Comparison of ENCODE assay signal across 22 cellular contexts in the genomic region with DNA sequence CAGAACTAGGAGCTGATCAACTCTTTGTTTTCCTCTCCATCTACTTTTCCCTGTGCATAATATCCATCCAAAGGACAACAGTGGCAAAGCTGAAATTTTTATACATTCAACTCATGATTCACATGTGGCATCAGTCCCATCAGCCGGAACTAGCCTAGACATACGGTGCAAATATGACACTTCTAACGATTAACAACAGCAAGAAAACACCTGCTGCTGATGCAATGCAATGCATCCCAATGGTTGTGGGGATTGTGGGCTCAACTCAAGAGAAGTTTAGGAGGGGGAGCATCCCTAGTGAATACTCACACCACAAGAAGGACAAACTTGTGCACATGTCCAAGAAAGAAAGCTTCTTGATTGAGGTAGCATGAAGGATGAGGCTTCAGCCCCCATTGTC. TPM values are rescaled to one million over a fixed set of nuclear protein-coding genes. Genes with fewer than 3 reads are reported as not detected.
DNase-seq lines count a peak whose midpoint lies in the region; ATAC-seq and TF ChIP-seq lines count a peak whose summit lies in the region.
"Had no signal": no experiment of that assay in that cellular context is flagged by ENCODE, and none has a peak within 500 bp of the region (broad histone marks: within the 10 kb centered on the region; RNA-seq: fewer than 3 reads in every experiment).

No MANE protein-coding gene starts in this region.

- no peak overlapping the region for H3K4ac ChIP-seq in trophoblast cell (ENCODE audit: low read depth, low read length)

- H4K12ac ChIP-seq in trophoblast cell (ENCODE audit: low read depth, low read length): no peak overlapping the region

- no peaks in the 10 kb centered on the region for H3K36me3 Mint-ChIP-seq in activated CD4-positive, alpha-beta T cell treated with anti-CD3 and anti-CD28 coated beads for 36 hours (ENCODE audit: low read depth)
- H3K36me3 Mint-ChIP-seq: CD8-positive, alpha-beta T cell had no signal

- H3K27me3 Mint-ChIP-seq in activated CD4-positive, alpha-beta T cell treated with anti-CD3 and anti-CD28 coated beads for 36 hours: peaks cover 9% of the 10 kb centered on the region

- H3K79me1 ChIP-seq in trophoblast cell (ENCODE audit: low read length): no peaks in the 10 kb centered on the region

- H3K9me3 ChIP-seq in DND-41 (ENCODE audit: insufficient read depth, low read length, severe bottlenecking) (no peaks in the 10 kb centered on the region), esophagus muscularis mucosa (no peaks in the 10 kb centered on the region), trophoblast cell (ENCODE audit: insufficient read depth, low read depth, low read length) (peaks cover 2% of the 10 kb centered on the region)
- H3K9me3 ChIP-seq: A549; BLaER1 treated with 17β-estradiol and CSF1 and Interleukin-3, amounts not matched to agents 10 nM and 100 nM; Caco-2 had no signal

- H3K4me1 Mint-ChIP-seq in activated CD4-positive, alpha-beta T cell treated with anti-CD3 and anti-CD28 coated beads for 36 hours: no peaks in the 10 kb centered on the region
- H3K4me1 Mint-ChIP-seq: B cell had no signal

- H4K91ac ChIP-seq in trophoblast cell (ENCODE audit: low read depth, low read length): no peak overlapping the region

- no peak overlapping the region for H2AK5ac ChIP-seq in trophoblast cell (ENCODE audit: low read length)

- peak overlapping the region; percentile 41 for H3K23ac ChIP-seq in trophoblast cell (ENCODE audit: low read length)

- no peaks in the 10 kb centered on the region for H3K27me3 ChIP-seq in DND-41 (ENCODE audit: insufficient read depth, low read length, poor library complexity)
- H3K27me3 ChIP-seq in esophagus muscularis mucosa: no peaks in the 10 kb centered on the region
- no peaks in the 10 kb centered on the region for H3K27me3 ChIP-seq in trophoblast cell (ENCODE audit: insufficient read depth, low read length)
- H3K27me3 ChIP-seq: BLaER1 treated with 17β-estradiol and CSF1 and Interleukin-3, amounts not matched to agents 10 nM and 100 nM had no signal

- H3K4me1 ChIP-seq in DND-41 (ENCODE audit: insufficient read depth, low read length) (peaks cover 18% of the 10 kb centered on the region), esophagus muscularis mucosa (no peaks in the 10 kb centered on the region), trophoblast cell (ENCODE audit: control insufficient read depth in 1 of 2, insufficient read depth in 2 of 2, low read length in 2 of 2) (no peaks in the 10 kb centered on the region)
- H3K4me1 ChIP-seq: A549, Caco-2 had no signal

- no peak for TF ChIP-seq EP300 in esophagus muscularis mucosa (IDR thresholded peaks at IDR 0.05)

- no peak overlapping the region for H2BK120ac ChIP-seq in trophoblast cell (ENCODE audit: insufficient read depth, low read length, poor library complexity)

- no peak for DNase-seq in activated CD4-positive, alpha-beta T cell treated with anti-CD3 and anti-CD28 coated beads for 36 hours
- no peak for DNase-seq in activated CD4-positive, alpha-beta T cell treated with anti-CD3 and anti-CD28 coated beads for 1 hour
- DNase-seq in DND-41: no peak
- peak; percentile 64 for DNase-seq in esophagus muscularis mucosa (ENCODE audit: extremely low spot score)
- DNase-seq in trophoblast cell: no peak
- no peak for DNase-seq in hypothalamus (lab: John Stamatoyannopoulos, UW)
- no peak for DNase-seq in NCI-H1417 treated with DMSO at 0.1 percent for 48 hours (lab: John Stamatoyannopoulos, UW)
- DNase-seq: AML-193; Caco-2; Calu3; CD4-positive, alpha-beta T cell; CD8-positive, alpha-beta T cell; DMS79 treated with DMSO at 0.1 percent for 48 hours; EL; GDM1 had no signal

- ATAC-seq in activated CD4-positive, alpha-beta T cell treated with anti-CD3 and anti-CD28 coated beads for 36 hours: no peak
- ATAC-seq in DND-41 (ENCODE audit: insufficient read depth, low read depth) (peak; percentile 60; the same call in 2 of the 3 replicates), HG02763 (IDR thresholded peaks at IDR 0.05; ENCODE audit: unreplicated experiment) (no peak)
- ATAC-seq: A549; CD8-positive, alpha-beta T cell; GM12878 had no signal

- H3K27ac ChIP-seq in DND-41 (ENCODE audit: low read length): no peak overlapping the region
- no peak overlapping the region for H3K27ac ChIP-seq in esophagus muscularis mucosa (replicated peaks in 1 of 4)
- H3K27ac ChIP-seq in trophoblast cell (ENCODE audit: low read depth, low read length): no peak overlapping the region
- H3K27ac ChIP-seq: 22Rv1; A549; BLaER1 treated with 17β-estradiol and CSF1 and Interleukin-3, amounts not matched to agents 10 nM and 100 nM; C4-2B had no signal

- TF ChIP-seq POLR2A in esophagus muscularis mucosa (IDR thresholded peaks at IDR 0.05; ENCODE audit: low read depth): no peak

- H3K18ac ChIP-seq in trophoblast cell (ENCODE audit: low read length): no peak overlapping the region

- TF ChIP-seq CTCF in DND-41 (IDR thresholded peaks at IDR 0.05; ENCODE audit: borderline replicate concordance, extremely low read depth, low read length, poor library complexity, severe bottlenecking): no peak
- TF ChIP-seq CTCF in esophagus muscularis mucosa (IDR thresholded peaks at IDR 0.05): no peak

- H3K36me3 ChIP-seq in DND-41 (ENCODE audit: insufficient read depth, low read length) (no peaks in the 10 kb centered on the region), esophagus muscularis mucosa (no peaks in the 10 kb centered on the region), trophoblast cell (ENCODE audit: control insufficient read depth in 1 of 2, insufficient read depth in 2 of 2, low read length in 2 of 2) (no peaks in the 10 kb centered on the region)

- H3K4me2 ChIP-seq in DND-41 (ENCODE audit: insufficient read depth, low read length) (no peak overlapping the region), trophoblast cell (ENCODE audit: low read length) (no peak overlapping the region)
- H3K4me2 ChIP-seq: A549; BLaER1 treated with 17β-estradiol and CSF1 and Interleukin-3, amounts not matched to agents 10 nM and 100 nM had no signal

- intact Hi-C loops in activated CD4-positive, alpha-beta T cell treated with anti-CD3 and anti-CD28 coated beads for 36 hours (cut with DNase I, micrococcal nuclease): no loop called here
- intact Hi-C loops in esophagus muscularis mucosa (cut with DNase I): no loop called here

- H2AFZ ChIP-seq in DND-41 (ENCODE audit: low read depth, low read length) (no peak overlapping the region), trophoblast cell (ENCODE audit: insufficient read depth, low read length, poor library complexity) (no peak overlapping the region)

- H3K79me2 ChIP-seq in DND-41 (ENCODE audit: insufficient read depth, low read length) (no peaks in the 10 kb centered on the region), trophoblast cell (ENCODE audit: control insufficient read depth, insufficient read depth, low read length, poor library complexity) (no peaks in the 10 kb centered on the region)

- H2BK12ac ChIP-seq in trophoblast cell (ENCODE audit: low read length): no peak overlapping the region

- no peak overlapping the region for H3K4me3 Mint-ChIP-seq in activated CD4-positive, alpha-beta T cell treated with anti-CD3 and anti-CD28 coated beads for 36 hours
- H3K4me3 Mint-ChIP-seq: B cell; CD4-positive, alpha-beta T cell; CD8-positive, alpha-beta T cell had no signal

- no peak overlapping the region for H4K8ac ChIP-seq in trophoblast cell (ENCODE audit: low read depth, low read length)

- no peak overlapping the region for H3K14ac ChIP-seq in trophoblast cell (ENCODE audit: low read length)

- CTCF ChIA-PET in activated CD4-positive, alpha-beta T cell treated with anti-CD3 and anti-CD28 coated beads for 36 hours (lab: Charles Lee): interaction anchor here (0.7 to 1.9 kb wide), 4 partner anchors 11 to 482 kb away, joined by 3 to 6 read pairs (median 4); a partner anchor contains a TSS

- H3K9ac ChIP-seq in DND-41 (ENCODE audit: low read depth, low read length): no peak overlapping the region
- no peak overlapping the region for H3K9ac ChIP-seq in trophoblast cell (ENCODE audit: low read length)
- H3K9ac ChIP-seq: BLaER1 treated with 17β-estradiol and CSF1 and Interleukin-3, amounts not matched to agents 10 nM and 100 nM had no signal

- H3K4me3 ChIP-seq in DND-41 (ENCODE audit: low read depth in 1 of 2, low read length in 2 of 2) (no peak overlapping the region), esophagus muscularis mucosa (no peak overlapping the region), trophoblast cell (ENCODE audit: low read depth, low read length) (no peak overlapping the region)
- H3K4me3 ChIP-seq: A549; BLaER1 treated with 17β-estradiol and CSF1 and Interleukin-3, amounts not matched to agents 10 nM and 100 nM; GM12878 had no signal

- H3K9me3 Mint-ChIP-seq in activated CD4-positive, alpha-beta T cell treated with anti-CD3 and anti-CD28 coated beads for 36 hours (ENCODE audit: low read depth): no peaks in the 10 kb centered on the region
- H3K9me3 Mint-ChIP-seq: CD4-positive, alpha-beta T cell; CD8-positive, alpha-beta T cell had no signal

- H2BK5ac ChIP-seq in trophoblast cell (ENCODE audit: low read depth, low read length, poor library complexity): no peak overlapping the region

- 89% methylated on average over 3 of the region's 3 CpGs for WGBS in esophagus muscularis mucosa
- no CpG with 5 or more reads among the region's 3 CpGs for WGBS in trophoblast cell (ENCODE audit: extremely low coverage, insufficient coverage, insufficient read length)

- H3K27ac Mint-ChIP-seq in activated CD4-positive, alpha-beta T cell treated with anti-CD3 and anti-CD28 coated beads for 36 hours: peak overlapping the region; percentile 38
- H3K27ac Mint-ChIP-seq: B cell; CD4-positive, alpha-beta T cell; CD8-positive, alpha-beta T cell had no signal

- POLR2A ChIA-PET in activated CD4-positive, alpha-beta T cell treated with anti-CD3 and anti-CD28 coated beads for 36 hours (lab: Charles Lee): no interaction called here

- H4K20me1 ChIP-seq in DND-41 (ENCODE audit: insufficient read depth, low read length): no peaks in the 10 kb centered on the region
- H4K20me1 ChIP-seq: BLaER1 treated with 17β-estradiol and CSF1 and Interleukin-3, amounts not matched to agents 10 nM and 100 nM had no signal

RNA-seq across cellular contexts. Expression of a gene that starts 20.5 kb away (rescaled TPM):
- 10 to 100 TPM; 43.2 to 50.9 TPM for total RNA-seq in activated CD4-positive, alpha-beta T cell treated with anti-CD3 and anti-CD28 coated beads for 36 hours
- 10 to 100 TPM; 19.5 to 33.3 (median 24.6) TPM for total RNA-seq in esophagus muscularis mucosa
- polyA plus RNA-seq in trophoblast cell (2013): 9.6 and 10.1 TPM in 2 replicates
